ENCODE assay signal across 1 cellular context in genomic region chr13:51233117-51233826, GRCh38.
TF ChIP-seq lines count a peak whose summit lies in the region.

No MANE protein-coding gene starts in this region.

TF ChIP-seq in WTC11, 78 proteins besides CTCF, POLR2A, EP300 and RAD21:
- TF ChIP-seq AFF4 (CRISPR knock-in tag; IDR thresholded peaks at IDR 0.05; ENCODE audit: borderline replicate concordance) (no peak), GTF2I (CRISPR knock-in tag; conservative IDR thresholded peaks at IDR 0.05) (0 out of 2 replicates have a peak, but pooled peaks have one; percentile 37)
